ENCODE assay signal across 1 cellular context in the genomic region with DNA sequence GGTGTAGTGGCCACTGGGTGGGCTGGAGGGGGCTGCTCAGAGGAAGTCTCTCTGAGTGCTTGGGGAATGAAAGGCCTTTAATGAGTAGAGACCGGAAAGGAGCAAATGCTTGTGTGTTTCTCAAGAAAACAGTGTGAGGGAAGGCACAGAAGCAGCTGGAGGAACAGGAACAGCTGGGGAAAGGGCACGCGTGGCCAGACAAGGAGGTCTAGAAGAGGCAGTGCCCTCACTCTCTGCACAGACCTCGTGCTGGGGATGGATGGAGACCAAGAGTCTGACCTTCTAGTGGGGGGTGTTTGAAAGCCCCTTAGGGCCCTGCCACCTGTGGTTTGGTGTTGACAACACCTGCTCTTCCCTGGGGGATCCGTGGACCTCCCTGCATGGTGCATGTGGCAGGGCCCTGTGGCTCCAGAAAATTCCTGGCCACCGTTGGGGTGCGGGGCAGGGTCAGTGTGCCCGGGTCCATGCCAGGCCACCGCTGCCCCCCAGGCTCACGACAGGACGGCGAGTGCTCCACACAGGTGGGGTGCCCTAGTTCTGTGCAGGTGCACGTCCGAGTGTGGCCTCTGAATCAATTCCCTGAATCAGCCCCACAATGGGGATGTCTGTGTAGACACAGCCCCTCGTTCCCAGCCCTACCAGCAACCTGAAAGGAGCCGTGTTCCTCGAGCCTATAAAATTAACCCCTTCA.
TF ChIP-seq lines count a peak whose summit lies in the region.

No MANE protein-coding gene starts in this region.

TF ChIP-seq in HepG2, 621 proteins besides CTCF, POLR2A, EP300 and RAD21:
- TF ChIP-seq GATA4 (IDR thresholded peaks at IDR 0.05; ENCODE audit: borderline replicate concordance, low read depth): no peak
